Comparison of ENCODE assay signal across 19 cellular contexts in genomic region chr14:101525646-101526527, GRCh38. TPM values are rescaled to one million over a fixed set of nuclear protein-coding genes. Genes with fewer than 3 reads are reported as not detected.
"Had no signal": no experiment of that assay in that cellular context is flagged by ENCODE, and none has a peak within 500 bp of the region (broad histone marks: within the 10 kb centered on the region; RNA-seq: fewer than 3 reads in every experiment).

No MANE protein-coding gene starts in this region.

- H3K27ac ChIP-seq: coronary artery, heart left ventricle, left lung, testis, upper lobe of right lung had no signal

- H3K4me1 ChIP-seq: heart left ventricle, left lung had no signal

- DNase-seq: activated CD4-positive, alpha-beta T cell treated with anti-CD3 and anti-CD28 coated beads, Interleukin-2, amount 10 ng/mL, durations not matched to agents 24 days and 14 days; activated naive CD4-positive, alpha-beta T cell treated with anti-CD3 and anti-CD28 coated beads, Interleukin-2, amount 10 ng/mL, durations not matched to agents 7 days and 5 days; caudate nucleus; effector CD4-positive, alpha-beta T cell; foreskin melanocyte; heart left ventricle; left lung; mesenchymal stem cell; stimulated activated CD4-positive, alpha-beta T cell treated with anti-CD3 and anti-CD28 coated beads, Interleukin-15, amount 100 ng/mL, for 24 hours; stimulated activated CD4-positive, alpha-beta T cell treated with anti-CD3 and anti-CD28 coated beads, Interleukin-4, amount 100 ng/mL, for 4 hours; stimulated activated naive CD8-positive, alpha-beta T cell treated with anti-CD3 and anti-CD28 coated beads, Interleukin-15, amount 100 ng/mL, for 72 hours; testis; upper lobe of right lung had no signal

- H3K36me3 ChIP-seq: heart left ventricle, left lung, upper lobe of right lung had no signal

- H3K4me3 ChIP-seq: coronary artery, heart left ventricle, left lung, testis, upper lobe of right lung had no signal

- H3K9me3 ChIP-seq: heart left ventricle, left lung, testis, upper lobe of right lung had no signal

- ATAC-seq: left lung; stimulated activated naive CD8-positive, alpha-beta T cell treated with anti-CD3 and anti-CD28 coated beads, Interleukin-15, amount 100 ng/mL, for 72 hours; upper lobe of right lung; WTC11 had no signal

- H3K27me3 ChIP-seq: left lung, testis, upper lobe of right lung had no signal

RNA-seq across cellular contexts. Expression of gene DIO3, which starts 35.4 kb away (rescaled TPM):
- total RNA-seq: activated CD4-positive, alpha-beta T cell treated with anti-CD3 and anti-CD28 coated beads, Interleukin-2, amount 10 ng/mL, durations not matched to agents 24 days and 14 days; activated CD8-positive, alpha-beta memory T cell treated with anti-CD3 and anti-CD28 coated beads for 36 hours; activated T-helper 2 cell treated with anti-CD3 and anti-CD28 coated beads, Interferon-gamma antibody, Interleukin-2, Interleukin-4, amounts not matched to agents 10 μg/mL and 5 μg/mL and 100 μg/mL, durations not matched to agents 14 hours and 24 hours and 36 hours; osteoblast; pulmonary artery endothelial cell had no signal
